Comparison of ENCODE assay signal across 1 cellular context in genomic region chrX:30992381-30992904, GRCh38.
TF ChIP-seq lines count a peak whose summit lies in the region.

No MANE protein-coding gene starts in this region.

TF ChIP-seq in HepG2, 621 proteins besides CTCF, POLR2A, EP300 and RAD21 (continued from another document and continues in another):
- TF ChIP-seq SNAPC4 (CRISPR knock-in tag; IDR thresholded peaks at IDR 0.05): no peak
- no peak; the same call in 1 of the 2 replicates for TF ChIP-seq SIX1 (CRISPR knock-in tag; IDR thresholded peaks at IDR 0.05; ENCODE audit: borderline replicate concordance)
- TF ChIP-seq ZNF362 (CRISPR knock-in tag; IDR thresholded peaks at IDR 0.05; ENCODE audit: borderline replicate concordance): no peak
- TF ChIP-seq MTA3 (CRISPR knock-in tag; IDR thresholded peaks at IDR 0.05): no peak
- no peak for TF ChIP-seq ZNF142 (CRISPR knock-in tag; IDR thresholded peaks at IDR 0.05)
- TF ChIP-seq UBTF (CRISPR knock-in tag; IDR thresholded peaks at IDR 0.05): no peak
- no peak for TF ChIP-seq MED8 (CRISPR knock-in tag; IDR thresholded peaks at IDR 0.05; ENCODE audit: insufficient replicate concordance)
- 0 out of 2 replicates have a peak, but pooled peaks have one; percentile 17 for TF ChIP-seq ELF3 (CRISPR knock-in tag; IDR thresholded peaks at IDR 0.05)
- no peak for TF ChIP-seq ATF1 (CRISPR knock-in tag; IDR thresholded peaks at IDR 0.05)
- no peak for TF ChIP-seq RBM39 (IDR thresholded peaks at IDR 0.05; ENCODE audit: low read depth, low read length, poor library complexity, severe bottlenecking)
- TF ChIP-seq RXRA (CRISPR knock-in tag; IDR thresholded peaks at IDR 0.05): no peak
- no peak for TF ChIP-seq RERE (CRISPR knock-in tag; IDR thresholded peaks at IDR 0.05; ENCODE audit: low read depth)
- TF ChIP-seq ISL2 (CRISPR knock-in tag; IDR thresholded peaks at IDR 0.05): peak; percentile 88
- no peak for TF ChIP-seq ZNF639 (CRISPR knock-in tag; conservative IDR thresholded peaks at IDR 0.05)
- no peak; the same call in 1 of the 2 replicates for TF ChIP-seq RXRB (CRISPR knock-in tag; IDR thresholded peaks at IDR 0.05; ENCODE audit: borderline replicate concordance)
- no peak for TF ChIP-seq ZNF280B (CRISPR knock-in tag; IDR thresholded peaks at IDR 0.05; ENCODE audit: borderline replicate concordance)
- TF ChIP-seq ISX (CRISPR knock-in tag; conservative IDR thresholded peaks at IDR 0.05): no peak
- TF ChIP-seq ZNF256 (CRISPR knock-in tag; conservative IDR thresholded peaks at IDR 0.05): no peak
- 0 out of 2 replicates have a peak, but pooled peaks have one; percentile 19 for TF ChIP-seq SMAD3 (CRISPR knock-in tag; IDR thresholded peaks at IDR 0.05)
- TF ChIP-seq SP5 (CRISPR knock-in tag; IDR thresholded peaks at IDR 0.05; ENCODE audit: borderline replicate concordance, low read depth): no peak
- no peak for TF ChIP-seq DDIT3 (CRISPR knock-in tag; IDR thresholded peaks at IDR 0.05)
- peak; percentile 45; the same call in 1 of the 2 replicates for TF ChIP-seq SALL1 (CRISPR knock-in tag; IDR thresholded peaks at IDR 0.05)
- TF ChIP-seq CREB3 (CRISPR knock-in tag; IDR thresholded peaks at IDR 0.05): no peak
- TF ChIP-seq MXD3 (CRISPR knock-in tag; IDR thresholded peaks at IDR 0.05): no peak
- no peak for TF ChIP-seq HNRNPLL (IDR thresholded peaks at IDR 0.05; ENCODE audit: low read depth, low read length, poor library complexity, severe bottlenecking)
- TF ChIP-seq DNMT3B (CRISPR knock-in tag; conservative IDR thresholded peaks at IDR 0.05): no peak
- no peak for TF ChIP-seq ZMYM2 (CRISPR knock-in tag; IDR thresholded peaks at IDR 0.05)
